ENCODE assay signal across 8 cellular contexts in genomic region chr12:106301241-106301610, GRCh38. TPM values are rescaled to one million over a fixed set of nuclear protein-coding genes. Genes with fewer than 3 reads are reported as not detected.
A peak's percentile ranks its signal among the peaks of the same experiment; 100 is the strongest.
DNase-seq lines count a peak whose midpoint lies in the region; ATAC-seq and TF ChIP-seq lines count a peak whose summit lies in the region.

No MANE protein-coding gene starts in this region.

- no peak for ATAC-seq in IMR-90 (ENCODE audit: low read depth)
- no peak for ATAC-seq in naive thymus-derived CD8-positive, alpha-beta T cell
- ATAC-seq in HG02970 (IDR thresholded peaks at IDR 0.05; ENCODE audit: low FRiP score, unreplicated experiment), result no peak

- H3K4me1 Mint-ChIP-seq in naive thymus-derived CD8-positive, alpha-beta T cell, result peaks cover 37 to 55% (median 51%) of the 10 kb centered on the region in 4 donors

- CTCF ChIA-PET in IMR-90 (lab: Yijun Ruan, JAX), result no interaction called here

- DNase-seq in AG08395 (ENCODE audit: low spot score), result peak; percentile 30
- DNase-seq in IMR-90, result no peak
- no peak for DNase-seq in naive thymus-derived CD8-positive, alpha-beta T cell
- no peak for DNase-seq in activated gamma-delta T cell (lab: John Stamatoyannopoulos, UW)
- DNase-seq in NCI-H2196 treated with DMSO at 0.1 percent for 48 hours (lab: John Stamatoyannopoulos, UW; ENCODE audit: unreplicated experiment), result no peak
- no peak for DNase-seq in hypothalamus (lab: John Stamatoyannopoulos, UW)

- peak overlapping the region; percentile 97 to 100 (median 100) for H3K27ac Mint-ChIP-seq in naive thymus-derived CD8-positive, alpha-beta T cell

- in situ Hi-C loops in IMR-90 (cut with MboI; ENCODE audit: low sequenced_read_pairs), result no loop called here

- peak overlapping the region; percentile 47 for H2BK5ac ChIP-seq in IMR-90 (ENCODE audit: low read depth, low read length, poor library complexity, severe bottlenecking)

- H3K9me3 ChIP-seq in IMR-90 (ENCODE audit: control insufficient read depth, insufficient read depth, low read length), result no peaks in the 10 kb centered on the region

- H3K27me3 Mint-ChIP-seq in naive thymus-derived CD8-positive, alpha-beta T cell, result no peaks in the 10 kb centered on the region

- no peaks in the 10 kb centered on the region for H3K9me3 Mint-ChIP-seq in naive thymus-derived CD8-positive, alpha-beta T cell

- peak overlapping the region; percentile 46 to 83; a peak in 1 of 4 replicates for H4K8ac ChIP-seq in IMR-90 (ENCODE audit: low read depth in 2 of 2, low read length in 2 of 2)

- no peak overlapping the region for H3K4ac ChIP-seq in IMR-90 (ENCODE audit: low read depth, low read length)

- H3K4me3 ChIP-seq in IMR-90 (ENCODE audit: insufficient read depth, low read depth, low read length), result no peak overlapping the region

- WGBS in IMR-90 (ENCODE audit: extremely low coverage in 2 of 2, insufficient read length in 1 of 2), 2 experiments, result no CpG with 5 or more reads among the region's 1 CpG

- no peaks in the 10 kb centered on the region for H3K36me3 ChIP-seq in IMR-90 (ENCODE audit: control insufficient read depth, insufficient read depth, low read length)

- H2BK15ac ChIP-seq in IMR-90 (ENCODE audit: low read depth, low read length), result no peak overlapping the region

- BruUV-seq in IMR-90 (replicated peaks; lab: Mats Ljungman, UMichigan), result no TSS peak

- no peaks in the 10 kb centered on the region for H4K20me1 ChIP-seq in IMR-90 (ENCODE audit: insufficient read depth, low read length)

- H3K27ac ChIP-seq in IMR-90 (ENCODE audit: insufficient read depth, low read length), result no peak overlapping the region
- H3K27ac ChIP-seq in cingulate gyrus (ENCODE audit: low read depth, low read length), result peak overlapping the region; percentile 93

- no peak overlapping the region for H2AK9ac ChIP-seq in IMR-90 (replicated peaks; ENCODE audit: low read depth, low read length, poor library complexity)

- 0 out of 2 replicates have a peak overlapping the region, but pooled peaks have one; percentile 3 for H2BK120ac ChIP-seq in IMR-90 (ENCODE audit: low read depth, low read length)

- no peak overlapping the region for H3K56ac ChIP-seq in IMR-90 (ENCODE audit: extremely low read depth, insufficient read depth, low read length)

- H3K14ac ChIP-seq in IMR-90 (replicated peaks; ENCODE audit: low read depth, low read length), result no peak overlapping the region

- no peak overlapping the region for H3K9ac ChIP-seq in IMR-90 (ENCODE audit: low read depth, low read length)

- TF ChIP-seq POLR2A in IMR-90 (IDR thresholded peaks at IDR 0.05; ENCODE audit: low read depth, low read length), result no peak

- dilution Hi-C loops in IMR-90 (cut with HindIII; ENCODE audit: low sequenced_read_pairs, unreplicated experiment), result no loop called here

- H2AFZ ChIP-seq in IMR-90 (replicated peaks; ENCODE audit: low read length, poor library complexity), result no peak overlapping the region

- H3K4me2 ChIP-seq in IMR-90 (ENCODE audit: low read depth, low read length), result peak overlapping the region; percentile 99; the same call in 1 of the 2 replicates

- no peak overlapping the region for H4K91ac ChIP-seq in IMR-90 (ENCODE audit: insufficient read depth, low read depth, low read length)

- no peaks in the 10 kb centered on the region for H3K27me3 ChIP-seq in IMR-90 (ENCODE audit: control insufficient read depth, insufficient read depth, low read length)

- H3K36me3 Mint-ChIP-seq in naive thymus-derived CD8-positive, alpha-beta T cell, result peaks cover 0 to 8% (median 0%) of the 10 kb centered on the region in 3 donors

- POLR2A ChIA-PET in IMR-90 (lab: Charles Lee; ENCODE audit: unreplicated experiment), result no interaction called here
- POLR2A ChIA-PET in naive thymus-derived CD8-positive, alpha-beta T cell (lab: Charles Lee), result interaction anchor here (0.6 to 5.5 kb wide), 20 partner anchors 8 to 1069 kb away, joined by 3 to 118 read pairs (median 6); partner anchors contain the start of genes APPL2, CKAP4, POLR3B and TMEM263

- peak overlapping the region; percentile 67; the same call in 1 of the 2 replicates for H3K18ac ChIP-seq in IMR-90 (ENCODE audit: low read depth, low read length)

- H3K23ac ChIP-seq in IMR-90 (ENCODE audit: low read depth, low read length), result no peak overlapping the region

- intact Hi-C loops in IMR-90 (cut with micrococcal nuclease), result no loop called here

- H3K4me1 ChIP-seq in IMR-90 (ENCODE audit: control insufficient read depth, insufficient read depth, low read length), result peaks cover 9% of the 10 kb centered on the region

- peak overlapping the region; percentile 87 to 99 (median 91) for H3K4me3 Mint-ChIP-seq in naive thymus-derived CD8-positive, alpha-beta T cell

- no peak for TF ChIP-seq CTCF in IMR-90 (conservative IDR thresholded peaks at IDR 0.05; ENCODE audit: low read depth, low read length)

- H4K5ac ChIP-seq in IMR-90 (ENCODE audit: low read depth, low read length), result no peak overlapping the region; the same call in 1 of the 2 replicates

- peaks cover 7% of the 10 kb centered on the region; the same call in 1 of the 2 replicates for H3K9me1 ChIP-seq in IMR-90 (ENCODE audit: insufficient read depth, low read length)

- no peak for TF ChIP-seq RAD21 in IMR-90 (IDR thresholded peaks at IDR 0.05; ENCODE audit: low read length)

- H2BK20ac ChIP-seq in IMR-90 (ENCODE audit: low read depth, low read length), result no peak overlapping the region

- no peak overlapping the region for H2AK5ac ChIP-seq in IMR-90 (ENCODE audit: low read depth, low read length)

- H3K79me1 ChIP-seq in IMR-90 (ENCODE audit: low read depth in 1 of 2, low read length in 2 of 2), result peaks cover 4 to 26% of the 10 kb centered on the region in 2 experiments; a peak in 3 of 4 replicates

TF ChIP-seq in IMR-90, 13 proteins besides CTCF, POLR2A, EP300 and RAD21:
- TF ChIP-seq ELK1 (IDR thresholded peaks at IDR 0.05; ENCODE audit: borderline replicate concordance, low read depth, low read length) (no peak), USF2 (IDR thresholded peaks at IDR 0.05; ENCODE audit: low read depth, low read length) (no peak), FOS (IDR thresholded peaks at IDR 0.05; ENCODE audit: low read depth, low read length) (no peak), BHLHE40 (IDR thresholded peaks at IDR 0.05; ENCODE audit: low read depth, low read length) (no peak), SMC3 (IDR thresholded peaks at IDR 0.05; ENCODE audit: low read depth, low read length) (no peak), RCOR1 (IDR thresholded peaks at IDR 0.05; ENCODE audit: insufficient replicate concordance, low read length) (no peak), MAZ (IDR thresholded peaks at IDR 0.05; ENCODE audit: borderline replicate concordance, low read depth, low read length) (no peak), CEBPB (IDR thresholded peaks at IDR 0.05; ENCODE audit: low read depth, low read length) (no peak), MXI1 (IDR thresholded peaks at IDR 0.05; ENCODE audit: borderline replicate concordance, low read depth, low read length) (no peak)

RNA-seq across cellular contexts. Expression of gene TCP11L2, which starts 1.3 kb away (rescaled TPM):
- total RNA-seq in IMR-90 (2012; rRNA removed), result 26.4 and 32.8 TPM in 2 replicates
- polyA plus RNA-seq in IMR-90 (2012; rRNA removed), result 6.0 and 7.3 TPM in 2 replicates
- 2.3 and 3.3 TPM in 2 replicates for polyA plus RNA-seq in IMR-90 (2012; cell fraction: cytosol; rRNA removed)
- polyA plus RNA-seq in IMR-90 (2012; cell fraction: nucleus; rRNA removed; ENCODE audit: low replicate concordance), result 3.4 and 22.1 TPM in 2 replicates
- total RNA-seq in naive thymus-derived CD8-positive, alpha-beta T cell, result 100 to 1,000 TPM; 203 to 211 TPM
- 10 to 100 TPM; 30.6 to 45.4 (median 34.7) TPM for polyA plus RNA-seq in naive thymus-derived CD8-positive, alpha-beta T cell

RNA-seq across cellular contexts. Expression of gene CKAP4, which starts 53.4 kb away (rescaled TPM):
- total RNA-seq in IMR-90 (2012; rRNA removed), result 94.5 and 113 TPM in 2 replicates
- 282 and 297 TPM in 2 replicates for polyA plus RNA-seq in IMR-90 (2012; rRNA removed)
- 164 and 189 TPM in 2 replicates for polyA plus RNA-seq in IMR-90 (2012; cell fraction: cytosol; rRNA removed)
- polyA plus RNA-seq in IMR-90 (2012; cell fraction: nucleus; rRNA removed; ENCODE audit: low replicate concordance), result 79.4 and 107 TPM in 2 replicates
- 10 to 100 TPM; 13.7 to 14.4 TPM for total RNA-seq in naive thymus-derived CD8-positive, alpha-beta T cell
- 10 to 100 TPM; 11.2 to 11.9 (median 11.2) TPM for polyA plus RNA-seq in naive thymus-derived CD8-positive, alpha-beta T cell

RNA-seq across cellular contexts. Expression of gene POLR3B, which starts 56.3 kb away (rescaled TPM):
- 15.4 and 20.0 TPM in 2 replicates for total RNA-seq in IMR-90 (2012; rRNA removed)
- 6.4 and 6.9 TPM in 2 replicates for polyA plus RNA-seq in IMR-90 (2012; rRNA removed)
- 2.2 and 2.8 TPM in 2 replicates for polyA plus RNA-seq in IMR-90 (2012; cell fraction: cytosol; rRNA removed)
- polyA plus RNA-seq in IMR-90 (2012; cell fraction: nucleus; rRNA removed; ENCODE audit: low replicate concordance), result 1.5 and 5.6 TPM in 2 replicates
- 1 to 10 TPM; 8.1 to 9.1 TPM for total RNA-seq in naive thymus-derived CD8-positive, alpha-beta T cell
- 1 to 10 TPM; 3.1 to 6.2 (median 4.2) TPM for polyA plus RNA-seq in naive thymus-derived CD8-positive, alpha-beta T cell
